ENCODE assay signal across 5 cellular contexts in genomic region chr7:65683362-65683761, GRCh38.
DNase-seq lines count a peak whose midpoint lies in the region; ATAC-seq, FAIRE-seq and TF ChIP-seq lines count a peak whose summit lies in the region.
"Not testable (repeated sequence)": the region's sequence is repeated elsewhere in the genome, so short reads cannot be mapped to it uniquely, and the experiment has no call there.

No MANE protein-coding gene starts in this region.

- H4K5ac ChIP-seq in IMR-90 (ENCODE audit: low read depth, low read length), result not testable (repeated sequence)

- not testable (repeated sequence) for H3K27me3 ChIP-seq in IMR-90 (ENCODE audit: control insufficient read depth, insufficient read depth, low read length); adipocyte (replicated peaks; ENCODE audit: control insufficient read depth, insufficient read depth, low read length); endothelial cell of umbilical vein (ENCODE audit: control insufficient read depth in 2 of 2, insufficient read depth in 2 of 2, low read length in 2 of 2)

- not testable (repeated sequence) for H3K4ac ChIP-seq in IMR-90 (ENCODE audit: low read depth, low read length)

- H4K8ac ChIP-seq in IMR-90 (ENCODE audit: low read depth in 2 of 2, low read length in 2 of 2), result not testable (repeated sequence)

- not testable (repeated sequence) for H3K4me2 ChIP-seq in IMR-90 (ENCODE audit: low read depth, low read length); endothelial cell of umbilical vein (ENCODE audit: insufficient read depth, low read length)

- intact Hi-C loops in IMR-90 (cut with micrococcal nuclease); endothelial cell of umbilical vein (cut with micrococcal nuclease): not testable (repeated sequence)

- POLR2A ChIA-PET in IMR-90 (lab: Charles Lee; ENCODE audit: unreplicated experiment); endothelial cell of umbilical vein (lab: Charles Lee): not testable (repeated sequence)

- not testable (repeated sequence) for H3K23ac ChIP-seq in IMR-90 (ENCODE audit: low read depth, low read length)

- not testable (repeated sequence) for H4K91ac ChIP-seq in IMR-90 (ENCODE audit: insufficient read depth, low read depth, low read length)

- in situ Hi-C loops in IMR-90 (cut with MboI; ENCODE audit: low sequenced_read_pairs), result not testable (repeated sequence)

- H3K79me2 ChIP-seq in endothelial cell of umbilical vein (ENCODE audit: control insufficient read depth, insufficient read depth, low read length), result not testable (repeated sequence)

- H2AK5ac ChIP-seq in IMR-90 (ENCODE audit: low read depth, low read length), result not testable (repeated sequence)

- TF ChIP-seq RAD21 in IMR-90 (IDR thresholded peaks at IDR 0.05; ENCODE audit: low read length), result not testable (repeated sequence)

- not testable (repeated sequence) for H2AFZ ChIP-seq in IMR-90 (replicated peaks; ENCODE audit: low read length, poor library complexity); endothelial cell of umbilical vein (ENCODE audit: low read depth, low read length)

- not testable (repeated sequence) for H2BK20ac ChIP-seq in IMR-90 (ENCODE audit: low read depth, low read length)

- not testable (repeated sequence) for TF ChIP-seq CTCF in IMR-90 (conservative IDR thresholded peaks at IDR 0.05; ENCODE audit: low read depth, low read length); endothelial cell of umbilical vein (IDR thresholded peaks at IDR 0.05; ENCODE audit: extremely low read depth in 1 of 2, insufficient read depth in 1 of 2, low read depth in 1 of 2, low read length in 2 of 2)

- H3K36me3 ChIP-seq in IMR-90 (ENCODE audit: control insufficient read depth, insufficient read depth, low read length); adipocyte (ENCODE audit: control insufficient read depth, insufficient read depth, low read length, severe bottlenecking); endothelial cell of umbilical vein (ENCODE audit: control insufficient read depth in 2 of 2, extremely low read depth in 1 of 2, insufficient read depth in 2 of 2, low read length in 2 of 2): not testable (repeated sequence)

- CTCF ChIA-PET in IMR-90 (lab: Yijun Ruan, JAX); endothelial cell of umbilical vein (lab: Charles Lee): not testable (repeated sequence)

- H2AK9ac ChIP-seq in IMR-90 (replicated peaks; ENCODE audit: low read depth, low read length, poor library complexity), result not testable (repeated sequence)

- H2BK5ac ChIP-seq in IMR-90 (ENCODE audit: low read depth, low read length, poor library complexity, severe bottlenecking), result not testable (repeated sequence)

- not testable (repeated sequence) for H3K9me3 ChIP-seq in IMR-90 (ENCODE audit: control insufficient read depth, insufficient read depth, low read length); adipocyte (ENCODE audit: control insufficient read depth, low read length); endothelial cell of umbilical vein (replicated peaks; ENCODE audit: control insufficient read depth, insufficient read depth, low read length)

- ATAC-seq in IMR-90 (ENCODE audit: low read depth), result peak; percentile 24; the same call in 1 of the 2 replicates

- H3K18ac ChIP-seq in IMR-90 (ENCODE audit: low read depth, low read length), result not testable (repeated sequence)

- not testable (repeated sequence) for H3K9me1 ChIP-seq in IMR-90 (ENCODE audit: insufficient read depth, low read length); endothelial cell of umbilical vein (replicated peaks; ENCODE audit: control insufficient read depth, extremely low read depth, insufficient read depth, low read length)

- WGBS in IMR-90 (ENCODE audit: extremely low coverage in 2 of 2, insufficient read length in 1 of 2), 2 experiments, result no CpG with 5 or more reads among the region's 6 CpGs

- H3K56ac ChIP-seq in IMR-90 (ENCODE audit: extremely low read depth, insufficient read depth, low read length), result not testable (repeated sequence)

- not testable (repeated sequence) for H3K79me1 ChIP-seq in IMR-90 (ENCODE audit: low read depth in 1 of 2, low read length in 2 of 2)

- BruUV-seq in IMR-90 (replicated peaks; lab: Mats Ljungman, UMichigan); endothelial cell of umbilical vein (replicated peaks; lab: Mats Ljungman, UMichigan): not testable (repeated sequence)

- H3K9ac ChIP-seq in IMR-90 (ENCODE audit: low read depth, low read length); adipocyte (ENCODE audit: low read length); endothelial cell of umbilical vein (replicated peaks; ENCODE audit: extremely low read depth, insufficient read depth, low read length): not testable (repeated sequence)

- not testable (repeated sequence) for H4K20me1 ChIP-seq in IMR-90 (ENCODE audit: insufficient read depth, low read length); endothelial cell of umbilical vein (replicated peaks; ENCODE audit: control insufficient read depth, extremely low read depth, insufficient read depth, low read length)

- not testable (repeated sequence) for TF ChIP-seq POLR2A in IMR-90 (IDR thresholded peaks at IDR 0.05; ENCODE audit: low read depth, low read length); endothelial cell of umbilical vein (IDR thresholded peaks at IDR 0.05; ENCODE audit: low read depth, low read length)

- H3K27ac ChIP-seq in IMR-90 (ENCODE audit: insufficient read depth, low read length); endothelial cell of umbilical vein (ENCODE audit: insufficient read depth, low read depth, low read length): not testable (repeated sequence)

- not testable (repeated sequence) for H3K4me1 ChIP-seq in IMR-90 (ENCODE audit: control insufficient read depth, insufficient read depth, low read length); adipocyte (ENCODE audit: control insufficient read depth, insufficient read depth, low read length); endothelial cell of umbilical vein (ENCODE audit: control insufficient read depth, extremely low read depth, insufficient read depth, low read length)

- DNase-seq in EL (peak; percentile 28), RPMI7951 (ENCODE audit: low read depth) (peak; percentile 2), adipocyte (ENCODE audit: low read depth) (peak; percentile 1)
- DNase-seq in IMR-90; endothelial cell of umbilical vein (ENCODE audit: low read depth, low spot score): not testable (repeated sequence)

- not testable (repeated sequence) for H2BK15ac ChIP-seq in IMR-90 (ENCODE audit: low read depth, low read length)

- not testable (repeated sequence) for H3K4me3 ChIP-seq in IMR-90 (ENCODE audit: insufficient read depth, low read depth, low read length); adipocyte (ENCODE audit: low read length); endothelial cell of umbilical vein (replicated peaks in 1 of 3; ENCODE audit: insufficient read depth in 1 of 3, low read depth in 1 of 3, low read length in 3 of 3)

- not testable (repeated sequence) for H2BK120ac ChIP-seq in IMR-90 (ENCODE audit: low read depth, low read length)

- dilution Hi-C loops in IMR-90 (cut with HindIII; ENCODE audit: low sequenced_read_pairs, unreplicated experiment); endothelial cell of umbilical vein (cut with MboI; ENCODE audit: extremely low pct_ligation_motif_present, low sequenced_read_pairs): not testable (repeated sequence)

- FAIRE-seq in endothelial cell of umbilical vein (lab: Jason Lieb, UNC), result not testable (repeated sequence)

- not testable (repeated sequence) for H3K14ac ChIP-seq in IMR-90 (replicated peaks; ENCODE audit: low read depth, low read length)

TF ChIP-seq in endothelial cell of umbilical vein, 7 proteins besides CTCF, POLR2A, EP300 and RAD21:
- peak; percentile 24 for TF ChIP-seq GATA2 (IDR thresholded peaks at IDR 0.05; ENCODE audit: insufficient read depth, insufficient read length, low read depth, low read length)
